14 cellular contexts compared by ENCODE assay signal in the genomic region with DNA sequence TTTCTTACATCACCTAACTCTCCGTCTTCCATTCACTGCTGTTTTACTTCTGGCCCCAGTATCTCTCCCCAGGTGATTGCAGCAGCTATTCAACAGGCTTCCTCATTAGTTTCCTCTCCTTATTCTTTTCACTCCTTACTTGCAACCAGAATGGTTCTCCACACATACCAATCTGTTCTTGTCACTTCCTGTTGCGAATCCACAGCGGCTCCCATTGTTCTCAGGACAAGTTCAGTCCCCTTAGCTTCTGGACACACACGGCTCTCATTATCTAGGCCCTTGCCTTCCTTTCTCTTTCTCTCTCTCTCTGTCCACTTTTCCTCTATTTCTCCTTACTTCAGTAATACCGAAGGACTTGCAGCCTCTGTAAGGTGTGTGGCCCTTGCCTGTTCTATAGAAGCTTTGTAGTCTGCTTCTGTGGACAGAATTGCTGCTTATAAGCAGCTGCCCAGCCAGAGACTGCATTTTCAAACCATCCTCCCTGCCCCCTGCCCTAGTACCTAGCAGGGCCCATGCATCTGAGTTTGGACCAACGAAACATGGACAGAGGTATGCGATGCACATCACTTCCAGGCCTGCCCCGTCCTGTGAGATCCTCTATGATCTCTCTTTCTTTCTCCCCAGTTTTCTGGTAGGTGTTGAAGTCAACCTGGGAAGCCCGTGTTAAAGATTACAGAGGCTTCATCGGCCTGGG. TPM values are rescaled to one million over a fixed set of nuclear protein-coding genes. Genes with fewer than 3 reads are reported as not detected.
DNase-seq lines count a peak whose midpoint lies in the region; ATAC-seq, FAIRE-seq and TF ChIP-seq lines count a peak whose summit lies in the region.
"Had no signal": no experiment of that assay in that cellular context is flagged by ENCODE, and none has a peak within 500 bp of the region (broad histone marks: within the 10 kb centered on the region; RNA-seq: fewer than 3 reads in every experiment).

No MANE protein-coding gene starts in this region.

- H3K4me1 Mint-ChIP-seq in endodermal cell = peaks cover 15% of the 10 kb centered on the region
- H3K4me1 Mint-ChIP-seq in stimulated activated memory B cell treated with anti-CD40 and anti-IgM and Interleukin-4, amounts not matched to agents 10 μg/mL and 1 μg/mL and 100 μg/mL, for 72 hours = no peaks in the 10 kb centered on the region

- H3K9ac ChIP-seq in endodermal cell (ENCODE audit: extremely low read depth, low read length, poor library complexity, severe bottlenecking) = peak overlapping the region; percentile 71

- H3K36me3 Mint-ChIP-seq in endodermal cell (ENCODE audit: low read depth) = no peaks in the 10 kb centered on the region
- no peaks in the 10 kb centered on the region for H3K36me3 Mint-ChIP-seq in stimulated activated memory B cell treated with anti-CD40 and anti-IgM and Interleukin-4, amounts not matched to agents 10 μg/mL and 1 μg/mL and 100 μg/mL, for 72 hours

- ATAC-seq in HG02610 (IDR thresholded peaks at IDR 0.05; ENCODE audit: unreplicated experiment) (no peak), HG02973 (IDR thresholded peaks at IDR 0.05; ENCODE audit: unreplicated experiment) (no peak)
- no peak for ATAC-seq in stimulated activated memory B cell treated with anti-CD40 and anti-IgM and Interleukin-4, amounts not matched to agents 10 μg/mL and 1 μg/mL and 100 μg/mL, for 72 hours
- ATAC-seq: HCT116 had no signal

- H3K27me3 ChIP-seq in endodermal cell (ENCODE audit: control insufficient read depth, insufficient read depth, low read length, poor library complexity, severe bottlenecking) = no peaks in the 10 kb centered on the region

- H3K4me1 ChIP-seq in endodermal cell (ENCODE audit: control insufficient read depth, insufficient read depth, low read length) = peaks cover 6% of the 10 kb centered on the region

- peaks cover 1% of the 10 kb centered on the region for H3K27me3 Mint-ChIP-seq in endodermal cell (ENCODE audit: insufficient read depth)
- H3K27me3 Mint-ChIP-seq in stimulated activated memory B cell treated with anti-CD40 and anti-IgM and Interleukin-4, amounts not matched to agents 10 μg/mL and 1 μg/mL and 100 μg/mL, for 72 hours = peaks cover 10% of the 10 kb centered on the region

- no peak for FAIRE-seq in D721Med (lab: Jason Lieb, UNC)
- FAIRE-seq: islet of Langerhans had no signal

- TF ChIP-seq CTCF in endodermal cell (conservative IDR thresholded peaks at IDR 0.05) (no peak), D721Med (IDR thresholded peaks at IDR 0.05; ENCODE audit: insufficient read depth, missing control alignments) (no peak)

- H3K9me3 Mint-ChIP-seq in endodermal cell = no peaks in the 10 kb centered on the region
- peaks cover 4% of the 10 kb centered on the region for H3K9me3 Mint-ChIP-seq in stimulated activated memory B cell treated with anti-CD40 and anti-IgM and Interleukin-4, amounts not matched to agents 10 μg/mL and 1 μg/mL and 100 μg/mL, for 72 hours
- H3K9me3 Mint-ChIP-seq: CD4-positive, alpha-beta T cell had no signal

- peak overlapping the region; percentile 1 for H3K4me3 ChIP-seq in endodermal cell (ENCODE audit: low read length)

- no peak overlapping the region for H3K4me3 Mint-ChIP-seq in endodermal cell
- H3K4me3 Mint-ChIP-seq in stimulated activated memory B cell treated with anti-CD40 and anti-IgM and Interleukin-4, amounts not matched to agents 10 μg/mL and 1 μg/mL and 100 μg/mL, for 72 hours = no peak overlapping the region
- H3K4me3 Mint-ChIP-seq: CD4-positive, alpha-beta T cell had no signal

- WGBS in endodermal cell (ENCODE audit: insufficient coverage in 1 of 2, insufficient read length in 1 of 2), 2 experiments = 45 to 68% methylated on average over 7 to 10 of the region's 10 CpGs

- DNase-seq in AG20443 (ENCODE audit: low spot score) (peak; percentile 66), MV-4-11 (lab: John Stamatoyannopoulos, UW) (peak; percentile 3), endodermal cell (peak; percentile 84), medulla oblongata (ENCODE audit: extremely low spot score) (peak; percentile 60), D721Med (ENCODE audit: insufficient read length, low spot score) (no peak)
- DNase-seq: activated CD8-positive, alpha-beta memory T cell treated with anti-CD3 and anti-CD28 coated beads, Interleukin-2, amount 50 U/mL, for 48 hours; CD4-positive, alpha-beta T cell; NCI-H2171 treated with DMSO at 0.1 percent for 48 hours had no signal

- peak overlapping the region; percentile 97 for H3K27ac Mint-ChIP-seq in endodermal cell
- no peak overlapping the region for H3K27ac Mint-ChIP-seq in stimulated activated memory B cell treated with anti-CD40 and anti-IgM and Interleukin-4, amounts not matched to agents 10 μg/mL and 1 μg/mL and 100 μg/mL, for 72 hours
- H3K27ac Mint-ChIP-seq: CD4-positive, alpha-beta T cell had no signal

- H3K9me3 ChIP-seq in endodermal cell (ENCODE audit: control insufficient read depth, low read length) = no peaks in the 10 kb centered on the region

- H3K36me3 ChIP-seq in endodermal cell (ENCODE audit: control insufficient read depth, insufficient read depth, low read length) = no peaks in the 10 kb centered on the region

- H3K27ac ChIP-seq in endodermal cell (ENCODE audit: low read depth, low read length) = peak overlapping the region; percentile 79

RNA-seq across cellular contexts. Expression of gene VAT1L, which starts 45.7 kb away (rescaled TPM):
- 1 to 10 TPM in 1 of 2 donors, under 1 TPM in 1; 0.53 to 4.1 TPM for total RNA-seq in endodermal cell
- 27.8 TPM for polyA plus RNA-seq in endodermal cell (2013, experiment 1 of 2)
- 23.1 TPM for polyA plus RNA-seq in endodermal cell (2013, experiment 2 of 2)
- total RNA-seq: CD4-positive, alpha-beta T cell; T-helper 1 cell treated with Interleukin-12 subunit alpha and Interleukin-12 subunit beta and Interleukin-4 antibody, amounts not matched to agents 30 ng/mL and 1 ng/mL, for 36 hours had no signal
